Comparison of ENCODE assay signal across 19 cellular contexts in genomic region chrX:138487866-138488265, GRCh38.
A peak's percentile ranks its signal among the peaks of the same experiment; 100 is the strongest.
DNase-seq lines count a peak whose midpoint lies in the region; ATAC-seq, FAIRE-seq and TF ChIP-seq lines count a peak whose summit lies in the region.
"Had no signal": no experiment of that assay in that cellular context is flagged by ENCODE, and none has a peak within 500 bp of the region (broad histone marks: within the 10 kb centered on the region; RNA-seq: fewer than 3 reads in every experiment).

No MANE protein-coding gene starts in this region.

- no peak overlapping the region for H3K4ac ChIP-seq in H1 (replicated peaks; ENCODE audit: insufficient read length, low read depth, low read length)

- no peak for TF ChIP-seq RAD21 in H1 (IDR thresholded peaks at IDR 0.05 in 1 of 2, conservative IDR thresholded peaks at IDR 0.05 in 1 of 2; ENCODE audit: low read depth in 2 of 2, low read length in 2 of 2)

- TF ChIP-seq EP300 in H1 (IDR thresholded peaks at IDR 0.05; ENCODE audit: borderline replicate concordance in 1 of 2, low read depth in 2 of 2, low read length in 2 of 2): no peak

- peak overlapping the region; percentile 75; the same call in 1 of the 2 replicates for H2BK12ac ChIP-seq in H1 (ENCODE audit: low read depth, low read length)

- H2BK20ac ChIP-seq in H1 (ENCODE audit: low read length): 0 out of 2 replicates have a peak overlapping the region, but pooled peaks have one; percentile 18

- no peak for FAIRE-seq in H1 (lab: Jason Lieb, UNC)
- FAIRE-seq: G401.6, GM12891, GM18507 had no signal

- no peak overlapping the region for H2BK15ac ChIP-seq in H1 (ENCODE audit: low read length)

- no peak overlapping the region for H2BK120ac ChIP-seq in H1 (replicated peaks; ENCODE audit: low read depth, low read length)

- H4K91ac ChIP-seq in H1 (replicated peaks; ENCODE audit: insufficient read length, low read length): peak overlapping the region; percentile 42

- no peak overlapping the region for H4K8ac ChIP-seq in H1 (ENCODE audit: extremely low read depth, insufficient read depth, low read length)

- H3K4me2 ChIP-seq in H1 (ENCODE audit: insufficient read depth in 1 of 2, low read depth in 2 of 2, low read length in 2 of 2) (no peak overlapping the region), osteoblast (ENCODE audit: insufficient read depth, low read length) (no peak overlapping the region)
- H3K4me2 ChIP-seq: BLaER1 treated with 17β-estradiol and CSF1 and Interleukin-3, amounts not matched to agents 10 nM and 100 nM had no signal

- no peak overlapping the region for H3K23ac ChIP-seq in H1 (ENCODE audit: insufficient read length)

- ATAC-seq in HG02623 (IDR thresholded peaks at IDR 0.05; ENCODE audit: unreplicated experiment): no peak
- ATAC-seq: CD8-positive, alpha-beta T cell; HCT116 had no signal

- BruUV-seq in A673 (replicated peaks; lab: Mats Ljungman, UMichigan): no TSS peak

- DNase-seq in NCI-H146 (lab: John Stamatoyannopoulos, UW) (peak; percentile 21), NCI-H146 treated with DMSO at 0.1 percent for 48 hours (lab: John Stamatoyannopoulos, UW; ENCODE audit: unreplicated experiment) (no peak), A673 (ENCODE audit: low spot score) (peak; percentile 9), H1 (ENCODE audit: low read depth in 1 of 2, low spot score in 2 of 2) (no peak), osteoblast (ENCODE audit: insufficient read length, low spot score, missing footprints) (peak; percentile 30), hypothalamus (lab: John Stamatoyannopoulos, UW) (no peak), GOT3 (lab: John Stamatoyannopoulos, UW) (no peak)
- DNase-seq: 8988T; Calu3; CD8-positive, alpha-beta T cell; GM23248; H7; HFFc6 had no signal

- H3K18ac ChIP-seq in H1 (ENCODE audit: extremely low read depth, low read length): no peak overlapping the region; the same call in 1 of the 2 replicates

- no peaks in the 10 kb centered on the region for H3K23me2 ChIP-seq in H1 (ENCODE audit: low read depth, low read length)

- no peak for TF ChIP-seq POLR2A in H1 (IDR thresholded peaks at IDR 0.05; ENCODE audit: control extremely low read depth in 1 of 2, low read depth in 2 of 2, low read length in 2 of 2)

- H3K9ac ChIP-seq in H1 (replicated peaks in 1 of 4; ENCODE audit: extremely low read depth in 1 of 4, low read depth in 3 of 4, low read length in 3 of 4): no peak overlapping the region
- H3K9ac ChIP-seq: BLaER1 treated with 17β-estradiol and CSF1 and Interleukin-3, amounts not matched to agents 10 nM and 100 nM; GM23248 had no signal

- H3K36me3 ChIP-seq in A673 (ENCODE audit: insufficient read depth, low read length, poor library complexity, severe bottlenecking) (no peaks in the 10 kb centered on the region), H1 (ENCODE audit: control insufficient read depth in 2 of 4, insufficient read depth in 4 of 4, low read length in 3 of 4) (no peaks in the 10 kb centered on the region), osteoblast (ENCODE audit: insufficient read depth, low read length) (no peaks in the 10 kb centered on the region)
- H3K36me3 ChIP-seq: BLaER1 treated with 17β-estradiol and CSF1 and Interleukin-3, amounts not matched to agents 10 nM and 100 nM had no signal

- POLR2A ChIA-PET in A673 (lab: Charles Lee; ENCODE audit: low non-redundant PET): no interaction called here
- POLR2A ChIA-PET in H1 (lab: Charles Lee; ENCODE audit: partially characterized antibody): no interaction called here

- no peak overlapping the region for H3K27ac ChIP-seq in A673 (ENCODE audit: low read depth, low read length, poor library complexity, severe bottlenecking)
- H3K27ac ChIP-seq in H1 (ENCODE audit: low read depth, low read length): no peak overlapping the region
- no peak overlapping the region for H3K27ac ChIP-seq in osteoblast (ENCODE audit: low read depth, low read length)
- H3K27ac ChIP-seq: BLaER1 treated with 17β-estradiol and CSF1 and Interleukin-3, amounts not matched to agents 10 nM and 100 nM; GM23248 had no signal

- H4K20me1 ChIP-seq in H1 (replicated peaks in 1 of 2; ENCODE audit: control insufficient read depth in 1 of 2, insufficient read depth in 2 of 2, low read length in 2 of 2) (no peaks in the 10 kb centered on the region), osteoblast (ENCODE audit: insufficient read depth, low read length) (no peaks in the 10 kb centered on the region)

- intact Hi-C loops in A673 (cut with micrococcal nuclease; ENCODE audit: unreplicated experiment): no loop called here

- H2BK5ac ChIP-seq in H1 (ENCODE audit: low read depth, low read length): no peak overlapping the region

- no peak overlapping the region for H3K56ac ChIP-seq in H1 (replicated peaks; ENCODE audit: insufficient read length, low read depth, low read length)

- H2AFZ ChIP-seq in H1 (ENCODE audit: low read length) (no peak overlapping the region), osteoblast (ENCODE audit: low read length) (no peak overlapping the region)
- H2AFZ ChIP-seq: GM23248 had no signal

- no peak overlapping the region for H2AK5ac ChIP-seq in H1 (ENCODE audit: low read depth, low read length)

- TF ChIP-seq CTCF in A673 (conservative IDR thresholded peaks at IDR 0.05; ENCODE audit: low read depth, low read length) (0 out of 2 replicates have a peak, but pooled peaks have one; percentile 19), H1 (IDR thresholded peaks at IDR 0.05; ENCODE audit: control extremely low read depth in 1 of 3, insufficient read depth in 1 of 3, low read depth in 1 of 3, low read length in 3 of 3) (peak in 1 of 3 experiments; percentile 6; a peak in 1 of 4 replicates), osteoblast (IDR thresholded peaks at IDR 0.05; ENCODE audit: extremely low read depth, low read depth, low read length) (no peak)

- WGBS in H1 (ENCODE audit: extremely low coverage in 1 of 2, insufficient coverage in 1 of 2, insufficient read length in 1 of 2, insufficient replicate concordance in 2 of 2, low coverage in 1 of 2, low lambda C conversion rate in 2 of 2, missing lambda C conversion rate in 1 of 2), 2 experiments: 81% methylated on average over 6 of the region's 6 CpGs; no CpG with 5 or more reads in 1 of the 2 experiments

- H4K5ac ChIP-seq in H1 (ENCODE audit: insufficient read length, low read depth, low read length): no peak overlapping the region

- no peaks in the 10 kb centered on the region for H3K27me3 ChIP-seq in A673 (replicated peaks; ENCODE audit: insufficient read depth, low read depth, low read length, poor library complexity)
- no peaks in the 10 kb centered on the region for H3K27me3 ChIP-seq in H1 (replicated peaks in 1 of 4; ENCODE audit: control insufficient read depth in 3 of 4, extremely low read depth in 1 of 4, insufficient read depth in 3 of 4, low read length in 3 of 4)
- no peaks in the 10 kb centered on the region for H3K27me3 ChIP-seq in osteoblast (ENCODE audit: insufficient read depth, low read length)

- no peaks in the 10 kb centered on the region for H3K79me1 ChIP-seq in H1 (ENCODE audit: low read depth, low read length)

- H3K4me1 ChIP-seq in A673 (ENCODE audit: insufficient read depth, low read length, poor library complexity, severe bottlenecking): no peaks in the 10 kb centered on the region
- peaks cover 0 to 7% (median 2%) of the 10 kb centered on the region in 4 experiments; a peak in 2 of 7 replicates for H3K4me1 ChIP-seq in H1 (replicated peaks in 1 of 4; ENCODE audit: control insufficient read depth in 3 of 4, insufficient read depth in 4 of 4, low read length in 3 of 4)
- H3K4me1 ChIP-seq in osteoblast (ENCODE audit: insufficient read depth, low read length): no peaks in the 10 kb centered on the region
- H3K4me1 ChIP-seq: BLaER1 treated with 17β-estradiol and CSF1 and Interleukin-3, amounts not matched to agents 10 nM and 100 nM had no signal

- H3K4me3 ChIP-seq in A673 (ENCODE audit: low read depth, low read length, poor library complexity, severe bottlenecking) (no peak overlapping the region), H1 (ENCODE audit: extremely low read depth in 1 of 4, insufficient read depth in 2 of 4, low read depth in 3 of 4, low read length in 4 of 4) (no peak overlapping the region), osteoblast (ENCODE audit: insufficient read depth, low read length) (no peak overlapping the region)
- H3K4me3 ChIP-seq: BLaER1 treated with 17β-estradiol and CSF1 and Interleukin-3, amounts not matched to agents 10 nM and 100 nM; GM23248 had no signal

- H3K79me2 ChIP-seq in H1 (ENCODE audit: control insufficient read depth in 1 of 2, insufficient read depth in 2 of 2, low read length in 2 of 2) (no peaks in the 10 kb centered on the region), osteoblast (ENCODE audit: insufficient read depth, low read length) (no peaks in the 10 kb centered on the region)

- H3K9me3 ChIP-seq in A673 (ENCODE audit: low read depth, low read length, poor library complexity, severe bottlenecking) (no peaks in the 10 kb centered on the region), H1 (ENCODE audit: insufficient read depth in 2 of 2, low read depth in 1 of 2, low read length in 1 of 2) (no peaks in the 10 kb centered on the region), osteoblast (ENCODE audit: low read depth, low read length) (no peaks in the 10 kb centered on the region)
- H3K9me3 ChIP-seq: BLaER1 treated with 17β-estradiol and CSF1 and Interleukin-3, amounts not matched to agents 10 nM and 100 nM had no signal

- CTCF ChIA-PET in A673 (lab: Charles Lee): interaction anchor here (1.2 kb wide), 1 partner anchor 222 kb away, joined by 3 read pairs; no protein-coding TSS in a partner anchor
- CTCF ChIA-PET in H1 (lab: Charles Lee; ENCODE audit: partially characterized antibody): no interaction called here

- no peak overlapping the region for H3K14ac ChIP-seq in H1 (ENCODE audit: insufficient read length)

TF ChIP-seq in H1, 55 proteins besides CTCF, POLR2A, EP300 and RAD21 (continues in another document):
- TF ChIP-seq CBX5 (IDR thresholded peaks at IDR 0.05; ENCODE audit: low read depth, low read length) (no peak), NANOG (IDR thresholded peaks at IDR 0.05; ENCODE audit: insufficient read depth, low read depth, low read length, poor library complexity, severe bottlenecking) (no peak), SRF (IDR thresholded peaks at IDR 0.05; ENCODE audit: low read depth, low read length) (no peak)

Comparison
In these comparisons a context has a peak if more than half of its experiments do, and no peak if none do; other contexts are left out.
1. DNase-seq: peak in NCI-H146 (single experiment), A673 (single experiment) and osteoblast (single experiment); none in NCI-H146 treated with DMSO at 0.1 percent for 48 hours (single experiment), H1 (0 of 2), hypothalamus (0 of 51) and GOT3 (single experiment).